21 cellular contexts compared by ENCODE assay signal in genomic region chr11:36150986-36151385, GRCh38.
DNase-seq lines count a peak whose midpoint lies in the region; ATAC-seq, FAIRE-seq and TF ChIP-seq lines count a peak whose summit lies in the region.
"Had no signal": no experiment of that assay in that cellular context is flagged by ENCODE, and none has a peak within 500 bp of the region (broad histone marks: within the 10 kb centered on the region; RNA-seq: fewer than 3 reads in every experiment).

No MANE protein-coding gene starts in this region.

- H3K4me1 ChIP-seq in RWPE2 (ENCODE audit: insufficient read depth, poor library complexity, severe bottlenecking) (peaks cover 45% of the 10 kb centered on the region), endothelial cell of umbilical vein (ENCODE audit: control insufficient read depth, extremely low read depth, insufficient read depth, low read length) (peaks cover 35% of the 10 kb centered on the region)
- H3K4me1 ChIP-seq in CD8-positive, alpha-beta T cell (ENCODE audit: insufficient read depth, low read length) = no peaks in the 10 kb centered on the region

- H3K36me3 ChIP-seq in RWPE2 (ENCODE audit: low read depth) (no peaks in the 10 kb centered on the region), endothelial cell of umbilical vein (ENCODE audit: control insufficient read depth in 2 of 2, extremely low read depth in 1 of 2, insufficient read depth in 2 of 2, low read length in 2 of 2) (no peaks in the 10 kb centered on the region)
- no peaks in the 10 kb centered on the region for H3K36me3 ChIP-seq in CD8-positive, alpha-beta T cell (ENCODE audit: insufficient read depth, low read length)

- H3K4me3 ChIP-seq in RWPE2 (ENCODE audit: severe bottlenecking) (no peak overlapping the region), endothelial cell of umbilical vein (replicated peaks in 1 of 3; ENCODE audit: insufficient read depth in 1 of 3, low read depth in 1 of 3, low read length in 3 of 3) (no peak overlapping the region)
- H3K4me3 ChIP-seq in CD8-positive, alpha-beta T cell (ENCODE audit: low read depth, low read length) = no peak overlapping the region

- no TSS peak for BruUV-seq in Calu3 (replicated peaks; lab: Mats Ljungman, UMichigan)
- BruUV-seq in endothelial cell of umbilical vein (replicated peaks; lab: Mats Ljungman, UMichigan) = no TSS peak

- POLR2A ChIA-PET in endothelial cell of umbilical vein (lab: Charles Lee) = no interaction called here
- POLR2A ChIA-PET in CD8-positive, alpha-beta T cell (lab: Charles Lee) = no interaction called here

- H4K20me1 ChIP-seq in endothelial cell of umbilical vein (replicated peaks; ENCODE audit: control insufficient read depth, extremely low read depth, insufficient read depth, low read length) = no peaks in the 10 kb centered on the region

- no peak for TF ChIP-seq POLR2A in endothelial cell of umbilical vein (IDR thresholded peaks at IDR 0.05; ENCODE audit: low read depth, low read length)

- peaks cover 17% of the 10 kb centered on the region for H3K36me3 Mint-ChIP-seq in Calu3 (ENCODE audit: insufficient read depth, unreplicated experiment)
- H3K36me3 Mint-ChIP-seq in nephron progenitor cell (ENCODE audit: low read depth) = peaks cover 23% of the 10 kb centered on the region
- no peaks in the 10 kb centered on the region for H3K36me3 Mint-ChIP-seq in CD8-positive, alpha-beta T cell
- H3K36me3 Mint-ChIP-seq in stimulated activated memory B cell treated with anti-CD40 and anti-IgM and Interleukin-4, amounts not matched to agents 10 μg/mL and 1 μg/mL and 100 μg/mL, for 72 hours = no peaks in the 10 kb centered on the region
- H3K36me3 Mint-ChIP-seq: activated naive CD8-positive, alpha-beta T cell treated with anti-CD3 and anti-CD28 coated beads for 36 hours had no signal

- H3K4me3 Mint-ChIP-seq in Calu3 (ENCODE audit: low read depth, unreplicated experiment) (no peak overlapping the region), nephron progenitor cell (no peak overlapping the region)
- H3K4me3 Mint-ChIP-seq in CD8-positive, alpha-beta T cell = no peak overlapping the region
- no peak overlapping the region for H3K4me3 Mint-ChIP-seq in stimulated activated memory B cell treated with anti-CD40 and anti-IgM and Interleukin-4, amounts not matched to agents 10 μg/mL and 1 μg/mL and 100 μg/mL, for 72 hours
- H3K4me3 Mint-ChIP-seq: activated CD4-positive, alpha-beta memory T cell treated with anti-CD3 and anti-CD28 coated beads, Interleukin-2, amount 10 ng/mL, durations not matched to agents 7 days and 5 days; activated naive CD8-positive, alpha-beta T cell treated with anti-CD3 and anti-CD28 coated beads for 36 hours; activated T-cell treated with anti-CD3 and anti-CD28 coated beads, Interleukin-2, amount 50 U/mL, for 4 hours had no signal

- H3K4me1 Mint-ChIP-seq in Calu3 (ENCODE audit: low read depth, unreplicated experiment) = peaks cover 39% of the 10 kb centered on the region
- H3K4me1 Mint-ChIP-seq in nephron progenitor cell = peaks cover 46% of the 10 kb centered on the region
- H3K4me1 Mint-ChIP-seq in CD8-positive, alpha-beta T cell (ENCODE audit: low read depth) = no peaks in the 10 kb centered on the region
- peaks cover 7% of the 10 kb centered on the region for H3K4me1 Mint-ChIP-seq in stimulated activated memory B cell treated with anti-CD40 and anti-IgM and Interleukin-4, amounts not matched to agents 10 μg/mL and 1 μg/mL and 100 μg/mL, for 72 hours

- ATAC-seq in RWPE2 (ENCODE audit: low read depth) = no peak
- no peak for ATAC-seq in CD8-positive, alpha-beta T cell
- no peak for ATAC-seq in stimulated activated memory B cell treated with anti-CD40 and anti-IgM and Interleukin-4, amounts not matched to agents 10 μg/mL and 1 μg/mL and 100 μg/mL, for 72 hours
- ATAC-seq: activated T-cell treated with anti-CD3 and anti-CD28 coated beads, Interleukin-2, amount 50 U/mL, for 4 hours; left colon had no signal

- DNase-seq in Calu3 (no peak), RWPE2 (ENCODE audit: low spot score) (no peak), endothelial cell of umbilical vein (ENCODE audit: low read depth, low spot score) (no peak), nephron progenitor cell (no peak), NCI-H748 (lab: John Stamatoyannopoulos, UW; ENCODE audit: unreplicated experiment) (no peak), DMS79 (lab: John Stamatoyannopoulos, UW) (no peak)
- no peak for DNase-seq in CD8-positive, alpha-beta T cell
- DNase-seq: activated CD4-positive, alpha-beta memory T cell treated with anti-CD3 and anti-CD28 coated beads, Interleukin-2, amount 10 ng/mL, durations not matched to agents 7 days and 5 days; activated naive CD8-positive, alpha-beta T cell treated with anti-CD3 and anti-CD28 coated beads for 36 hours; activated T-cell treated with anti-CD3 and anti-CD28 coated beads, Interleukin-2, amount 50 U/mL, for 4 hours; central memory CD4-positive, alpha-beta T cell; effector CD4-positive, alpha-beta T cell; left colon; NCI-H2029 treated with DMSO at 0.1 percent for 48 hours; NCI-H524; OCI-M1; stimulated activated CD4-positive, alpha-beta T cell treated with anti-CD3 and anti-CD28 coated beads, Interleukin-4, amount 100 ng/mL, for 1 hour; SW 1271 had no signal

- FAIRE-seq in endothelial cell of umbilical vein (lab: Jason Lieb, UNC) = peak; percentile 53
- FAIRE-seq: G401.6, GM12892 had no signal

- H3K27me3 Mint-ChIP-seq in Calu3 (ENCODE audit: unreplicated experiment) (no peaks in the 10 kb centered on the region), nephron progenitor cell (ENCODE audit: low read depth, poor library complexity) (peaks cover 2% of the 10 kb centered on the region)
- peaks cover 13% of the 10 kb centered on the region for H3K27me3 Mint-ChIP-seq in CD8-positive, alpha-beta T cell (ENCODE audit: low read depth)
- H3K27me3 Mint-ChIP-seq in stimulated activated memory B cell treated with anti-CD40 and anti-IgM and Interleukin-4, amounts not matched to agents 10 μg/mL and 1 μg/mL and 100 μg/mL, for 72 hours = peaks cover 39% of the 10 kb centered on the region

- H3K9me3 Mint-ChIP-seq in Calu3 (ENCODE audit: low read depth, unreplicated experiment) (no peaks in the 10 kb centered on the region), nephron progenitor cell (no peaks in the 10 kb centered on the region)
- H3K9me3 Mint-ChIP-seq in CD8-positive, alpha-beta T cell = no peaks in the 10 kb centered on the region
- H3K9me3 Mint-ChIP-seq in stimulated activated memory B cell treated with anti-CD40 and anti-IgM and Interleukin-4, amounts not matched to agents 10 μg/mL and 1 μg/mL and 100 μg/mL, for 72 hours = no peaks in the 10 kb centered on the region
- H3K9me3 Mint-ChIP-seq: activated CD4-positive, alpha-beta memory T cell treated with anti-CD3 and anti-CD28 coated beads, Interleukin-2, amount 10 ng/mL, durations not matched to agents 7 days and 5 days; activated naive CD8-positive, alpha-beta T cell treated with anti-CD3 and anti-CD28 coated beads for 36 hours; activated T-cell treated with anti-CD3 and anti-CD28 coated beads, Interleukin-2, amount 50 U/mL, for 4 hours had no signal

- no peaks in the 10 kb centered on the region for H3K79me2 ChIP-seq in endothelial cell of umbilical vein (ENCODE audit: control insufficient read depth, insufficient read depth, low read length)

- dilution Hi-C loops in endothelial cell of umbilical vein (cut with MboI; ENCODE audit: extremely low pct_ligation_motif_present, low sequenced_read_pairs) = no loop called here

- peak overlapping the region; percentile 26 for H3K9ac ChIP-seq in endothelial cell of umbilical vein (replicated peaks; ENCODE audit: extremely low read depth, insufficient read depth, low read length)

- H3K27ac Mint-ChIP-seq in Calu3 (ENCODE audit: unreplicated experiment) (peak overlapping the region; percentile 79), nephron progenitor cell (peak overlapping the region; percentile 24)
- no peak overlapping the region for H3K27ac Mint-ChIP-seq in CD8-positive, alpha-beta T cell
- H3K27ac Mint-ChIP-seq in stimulated activated memory B cell treated with anti-CD40 and anti-IgM and Interleukin-4, amounts not matched to agents 10 μg/mL and 1 μg/mL and 100 μg/mL, for 72 hours = no peak overlapping the region
- H3K27ac Mint-ChIP-seq: activated CD4-positive, alpha-beta memory T cell treated with anti-CD3 and anti-CD28 coated beads, Interleukin-2, amount 10 ng/mL, durations not matched to agents 7 days and 5 days; activated naive CD8-positive, alpha-beta T cell treated with anti-CD3 and anti-CD28 coated beads for 36 hours had no signal

- intact Hi-C loops in Calu3 (cut with micrococcal nuclease; ENCODE audit: unreplicated experiment) = loop anchor here (1.0 to 10.0 kb wide), 4 partner anchors 104 to 666 kb away; no protein-coding TSS in a partner anchor
- intact Hi-C loops in endothelial cell of umbilical vein (cut with micrococcal nuclease) = loop anchor here (10.0 kb wide), 1 partner anchor 344 kb away; no protein-coding TSS in a partner anchor
- intact Hi-C loops in CD8-positive, alpha-beta T cell (cut with DNase I, micrococcal nuclease) = no loop called here

- H3K9me1 ChIP-seq in endothelial cell of umbilical vein (replicated peaks; ENCODE audit: control insufficient read depth, extremely low read depth, insufficient read depth, low read length) = no peaks in the 10 kb centered on the region

- CTCF ChIA-PET in Calu3 (lab: Charles Lee) = interaction anchor here (2.2 kb wide), 1 partner anchor 329 kb away, joined by 33 read pairs; no protein-coding TSS in a partner anchor
- CTCF ChIA-PET in endothelial cell of umbilical vein (lab: Charles Lee) = interaction anchor here (1.2 to 3.7 kb wide), 5 partner anchors 94 to 532 kb away, joined by 6 to 34 read pairs (median 8); partner anchors contain the start of gene FJX1
- CTCF ChIA-PET in CD8-positive, alpha-beta T cell (lab: Charles Lee) = interaction anchor here (0.8 kb wide), 1 partner anchor 329 kb away, joined by 3 read pairs; no protein-coding TSS in a partner anchor

- H3K27ac ChIP-seq in RWPE2 (ENCODE audit: poor library complexity, severe bottlenecking) (peak overlapping the region; percentile 95), endothelial cell of umbilical vein (ENCODE audit: insufficient read depth, low read depth, low read length) (peak overlapping the region; percentile 93)
- no peak overlapping the region for H3K27ac ChIP-seq in CD8-positive, alpha-beta T cell (ENCODE audit: low read depth, low read length)

- TF ChIP-seq CTCF in Calu3 (IDR thresholded peaks at IDR 0.05; ENCODE audit: unreplicated experiment) (no peak), RWPE2 (IDR thresholded peaks at IDR 0.05; ENCODE audit: poor library complexity, severe bottlenecking) (no peak), endothelial cell of umbilical vein (IDR thresholded peaks at IDR 0.05; ENCODE audit: extremely low read depth in 1 of 2, insufficient read depth in 1 of 2, low read depth in 1 of 2, low read length in 2 of 2) (no peak), nephron progenitor cell (IDR thresholded peaks at IDR 0.05) (no peak)
- TF ChIP-seq CTCF in CD8-positive, alpha-beta T cell (IDR thresholded peaks at IDR 0.05) = no peak

- H3K4me2 ChIP-seq in endothelial cell of umbilical vein (ENCODE audit: insufficient read depth, low read length) = no peak overlapping the region

- H2AFZ ChIP-seq in endothelial cell of umbilical vein (ENCODE audit: low read depth, low read length) = no peak overlapping the region

- no peaks in the 10 kb centered on the region for H3K9me3 ChIP-seq in RWPE2 (ENCODE audit: severe bottlenecking)
- no peaks in the 10 kb centered on the region for H3K9me3 ChIP-seq in endothelial cell of umbilical vein (replicated peaks; ENCODE audit: control insufficient read depth, insufficient read depth, low read length)
- H3K9me3 ChIP-seq in CD8-positive, alpha-beta T cell (ENCODE audit: low read length) = no peaks in the 10 kb centered on the region

- no peaks in the 10 kb centered on the region for H3K27me3 ChIP-seq in RWPE2 (ENCODE audit: insufficient read depth, poor library complexity, severe bottlenecking)
- H3K27me3 ChIP-seq in endothelial cell of umbilical vein (ENCODE audit: control insufficient read depth in 2 of 2, insufficient read depth in 2 of 2, low read length in 2 of 2) = no peaks in the 10 kb centered on the region
- H3K27me3 ChIP-seq in CD8-positive, alpha-beta T cell (ENCODE audit: insufficient read depth, low read length) = no peaks in the 10 kb centered on the region

Comparison
In these comparisons a context has a peak if more than half of its experiments do, and no peak if none do; other contexts are left out.
1. H3K27ac Mint-ChIP-seq: peak in Calu3 (single experiment) and nephron progenitor cell (single experiment); none in CD8-positive, alpha-beta T cell (single experiment) and stimulated activated memory B cell treated with anti-CD40 and anti-IgM and Interleukin-4, amounts not matched to agents 10 μg/mL and 1 μg/mL and 100 μg/mL, for 72 hours (single experiment).
2. intact Hi-C loops: an anchor here in Calu3 (1.0 to 10.0 kb wide) and endothelial cell of umbilical vein (10.0 kb wide); none called in CD8-positive, alpha-beta T cell.